In the genomic region with DNA sequence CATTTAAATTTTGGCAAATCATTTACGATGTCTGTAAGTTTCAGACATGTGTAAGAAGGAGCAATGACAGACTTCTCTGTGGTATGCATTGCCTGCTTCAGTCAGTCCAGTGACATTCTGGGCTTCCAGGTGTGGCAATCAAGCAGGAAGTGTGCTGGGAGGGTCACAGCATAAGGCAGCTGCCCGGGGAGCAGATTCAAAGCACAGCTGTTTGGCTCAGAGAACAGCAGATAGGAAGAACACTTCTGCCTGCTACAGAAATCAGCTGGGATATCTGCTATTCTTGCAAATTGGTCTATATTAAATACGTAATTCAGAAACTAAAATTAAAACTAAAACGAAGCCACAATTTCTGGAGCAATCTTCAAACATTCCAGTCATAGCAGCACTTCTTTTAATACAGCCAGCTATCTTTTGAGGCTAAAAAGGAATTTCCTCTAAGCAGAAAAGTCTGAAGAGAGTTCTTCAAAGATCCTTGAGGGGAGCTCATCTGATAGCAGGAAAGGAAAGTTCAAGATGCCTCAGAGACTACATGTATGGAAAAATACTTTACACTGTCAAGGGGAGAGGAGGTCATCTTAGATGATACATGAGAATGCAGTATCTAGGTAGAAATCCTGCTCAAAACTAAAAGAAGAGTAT, we compare ENCODE assay signal across 1 cellular context.
TF ChIP-seq lines count a peak whose summit lies in the region.

No MANE protein-coding gene starts in this region.

TF ChIP-seq in GM23338, 12 proteins besides CTCF, POLR2A, EP300 and RAD21:
- TF ChIP-seq, protein P1, sequence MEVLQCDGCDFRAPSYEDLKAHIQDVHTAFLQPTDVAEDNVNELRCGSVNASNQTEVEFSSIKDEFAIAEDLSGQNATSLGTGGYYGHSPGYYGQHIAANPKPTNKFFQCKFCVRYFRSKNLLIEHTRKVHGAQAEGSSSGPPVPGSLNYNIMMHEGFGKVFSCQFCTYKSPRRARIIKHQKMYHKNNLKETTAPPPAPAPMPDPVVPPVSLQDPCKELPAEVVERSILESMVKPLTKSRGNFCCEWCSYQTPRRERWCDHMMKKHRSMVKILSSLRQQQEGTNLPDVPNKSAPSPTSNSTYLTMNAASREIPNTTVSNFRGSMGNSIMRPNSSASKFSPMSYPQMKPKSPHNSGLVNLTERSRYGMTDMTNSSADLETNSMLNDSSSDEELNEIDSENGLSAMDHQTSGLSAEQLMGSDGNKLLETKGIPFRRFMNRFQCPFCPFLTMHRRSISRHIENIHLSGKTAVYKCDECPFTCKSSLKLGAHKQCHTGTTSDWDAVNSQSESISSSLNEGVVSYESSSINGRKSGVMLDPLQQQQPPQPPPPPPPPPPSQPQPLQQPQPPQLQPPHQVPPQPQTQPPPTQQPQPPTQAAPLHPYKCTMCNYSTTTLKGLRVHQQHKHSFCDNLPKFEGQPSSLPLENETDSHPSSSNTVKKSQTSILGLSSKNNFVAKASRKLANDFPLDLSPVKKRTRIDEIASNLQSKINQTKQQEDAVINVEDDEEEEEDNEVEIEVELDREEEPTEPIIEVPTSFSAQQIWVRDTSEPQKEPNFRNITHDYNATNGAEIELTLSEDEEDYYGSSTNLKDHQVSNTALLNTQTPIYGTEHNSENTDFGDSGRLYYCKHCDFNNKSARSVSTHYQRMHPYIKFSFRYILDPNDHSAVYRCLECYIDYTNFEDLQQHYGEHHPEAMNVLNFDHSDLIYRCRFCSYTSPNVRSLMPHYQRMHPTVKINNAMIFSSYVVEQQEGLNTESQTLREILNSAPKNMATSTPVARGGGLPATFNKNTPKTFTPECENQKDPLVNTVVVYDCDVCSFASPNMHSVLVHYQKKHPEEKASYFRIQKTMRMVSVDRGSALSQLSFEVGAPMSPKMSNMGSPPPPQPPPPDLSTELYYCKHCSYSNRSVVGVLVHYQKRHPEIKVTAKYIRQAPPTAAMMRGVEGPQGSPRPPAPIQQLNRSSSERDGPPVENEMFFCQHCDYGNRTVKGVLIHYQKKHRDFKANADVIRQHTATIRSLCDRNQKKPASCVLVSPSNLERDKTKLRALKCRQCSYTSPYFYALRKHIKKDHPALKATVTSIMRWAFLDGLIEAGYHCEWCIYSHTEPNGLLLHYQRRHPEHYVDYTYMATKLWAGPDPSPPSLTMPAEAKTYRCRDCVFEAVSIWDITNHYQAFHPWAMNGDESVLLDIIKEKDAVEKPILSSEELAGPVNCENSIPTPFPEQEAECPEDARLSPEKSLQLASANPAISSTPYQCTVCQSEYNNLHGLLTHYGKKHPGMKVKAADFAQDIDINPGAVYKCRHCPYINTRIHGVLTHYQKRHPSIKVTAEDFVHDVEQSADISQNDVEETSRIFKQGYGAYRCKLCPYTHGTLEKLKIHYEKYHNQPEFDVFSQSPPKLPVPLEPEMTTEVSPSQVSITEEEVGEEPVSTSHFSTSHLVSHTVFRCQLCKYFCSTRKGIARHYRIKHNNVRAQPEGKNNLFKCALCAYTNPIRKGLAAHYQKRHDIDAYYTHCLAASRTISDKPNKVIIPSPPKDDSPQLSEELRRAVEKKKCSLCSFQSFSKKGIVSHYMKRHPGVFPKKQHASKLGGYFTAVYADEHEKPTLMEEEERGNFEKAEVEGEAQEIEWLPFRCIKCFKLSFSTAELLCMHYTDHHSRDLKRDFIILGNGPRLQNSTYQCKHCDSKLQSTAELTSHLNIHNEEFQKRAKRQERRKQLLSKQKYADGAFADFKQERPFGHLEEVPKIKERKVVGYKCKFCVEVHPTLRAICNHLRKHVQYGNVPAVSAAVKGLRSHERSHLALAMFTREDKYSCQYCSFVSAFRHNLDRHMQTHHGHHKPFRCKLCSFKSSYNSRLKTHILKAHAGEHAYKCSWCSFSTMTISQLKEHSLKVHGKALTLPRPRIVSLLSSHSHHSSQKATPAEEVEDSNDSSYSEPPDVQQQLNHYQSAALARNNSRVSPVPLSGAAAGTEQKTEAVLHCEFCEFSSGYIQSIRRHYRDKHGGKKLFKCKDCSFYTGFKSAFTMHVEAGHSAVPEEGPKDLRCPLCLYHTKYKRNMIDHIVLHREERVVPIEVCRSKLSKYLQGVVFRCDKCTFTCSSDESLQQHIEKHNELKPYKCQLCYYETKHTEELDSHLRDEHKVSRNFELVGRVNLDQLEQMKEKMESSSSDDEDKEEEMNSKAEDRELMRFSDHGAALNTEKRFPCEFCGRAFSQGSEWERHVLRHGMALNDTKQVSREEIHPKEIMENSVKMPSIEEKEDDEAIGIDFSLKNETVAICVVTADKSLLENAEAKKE (CRISPR knock-in tag; IDR thresholded peaks at IDR 0.05), result no peak
- TF ChIP-seq, protein P2, sequence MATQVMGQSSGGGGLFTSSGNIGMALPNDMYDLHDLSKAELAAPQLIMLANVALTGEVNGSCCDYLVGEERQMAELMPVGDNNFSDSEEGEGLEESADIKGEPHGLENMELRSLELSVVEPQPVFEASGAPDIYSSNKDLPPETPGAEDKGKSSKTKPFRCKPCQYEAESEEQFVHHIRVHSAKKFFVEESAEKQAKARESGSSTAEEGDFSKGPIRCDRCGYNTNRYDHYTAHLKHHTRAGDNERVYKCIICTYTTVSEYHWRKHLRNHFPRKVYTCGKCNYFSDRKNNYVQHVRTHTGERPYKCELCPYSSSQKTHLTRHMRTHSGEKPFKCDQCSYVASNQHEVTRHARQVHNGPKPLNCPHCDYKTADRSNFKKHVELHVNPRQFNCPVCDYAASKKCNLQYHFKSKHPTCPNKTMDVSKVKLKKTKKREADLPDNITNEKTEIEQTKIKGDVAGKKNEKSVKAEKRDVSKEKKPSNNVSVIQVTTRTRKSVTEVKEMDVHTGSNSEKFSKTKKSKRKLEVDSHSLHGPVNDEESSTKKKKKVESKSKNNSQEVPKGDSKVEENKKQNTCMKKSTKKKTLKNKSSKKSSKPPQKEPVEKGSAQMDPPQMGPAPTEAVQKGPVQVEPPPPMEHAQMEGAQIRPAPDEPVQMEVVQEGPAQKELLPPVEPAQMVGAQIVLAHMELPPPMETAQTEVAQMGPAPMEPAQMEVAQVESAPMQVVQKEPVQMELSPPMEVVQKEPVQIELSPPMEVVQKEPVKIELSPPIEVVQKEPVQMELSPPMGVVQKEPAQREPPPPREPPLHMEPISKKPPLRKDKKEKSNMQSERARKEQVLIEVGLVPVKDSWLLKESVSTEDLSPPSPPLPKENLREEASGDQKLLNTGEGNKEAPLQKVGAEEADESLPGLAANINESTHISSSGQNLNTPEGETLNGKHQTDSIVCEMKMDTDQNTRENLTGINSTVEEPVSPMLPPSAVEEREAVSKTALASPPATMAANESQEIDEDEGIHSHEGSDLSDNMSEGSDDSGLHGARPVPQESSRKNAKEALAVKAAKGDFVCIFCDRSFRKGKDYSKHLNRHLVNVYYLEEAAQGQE (IDR thresholded peaks at IDR 0.05; ENCODE audit: unreplicated experiment), result no peak
- TF ChIP-seq EZH2 (IDR thresholded peaks at IDR 0.05; ENCODE audit: low read depth, unreplicated experiment), result no peak
- no peak for TF ChIP-seq ZNF114 (CRISPR knock-in tag; IDR thresholded peaks at IDR 0.05)
- TF ChIP-seq EZH2phosphoT487 (IDR thresholded peaks at IDR 0.05; ENCODE audit: unreplicated experiment), result no peak
- no peak for TF ChIP-seq STAT1 (IDR thresholded peaks at IDR 0.05; ENCODE audit: unreplicated experiment)
- TF ChIP-seq CREB1 (CRISPR knock-in tag; IDR thresholded peaks at IDR 0.05; ENCODE audit: low read depth), result no peak
- no peak for TF ChIP-seq NANOG (IDR thresholded peaks at IDR 0.05; ENCODE audit: borderline replicate concordance)
- no peak for TF ChIP-seq JUNB (IDR thresholded peaks at IDR 0.05; ENCODE audit: unreplicated experiment)
- TF ChIP-seq ZNF331 (CRISPR knock-in tag; IDR thresholded peaks at IDR 0.05; ENCODE audit: low read depth), result no peak
- TF ChIP-seq, protein P3, sequence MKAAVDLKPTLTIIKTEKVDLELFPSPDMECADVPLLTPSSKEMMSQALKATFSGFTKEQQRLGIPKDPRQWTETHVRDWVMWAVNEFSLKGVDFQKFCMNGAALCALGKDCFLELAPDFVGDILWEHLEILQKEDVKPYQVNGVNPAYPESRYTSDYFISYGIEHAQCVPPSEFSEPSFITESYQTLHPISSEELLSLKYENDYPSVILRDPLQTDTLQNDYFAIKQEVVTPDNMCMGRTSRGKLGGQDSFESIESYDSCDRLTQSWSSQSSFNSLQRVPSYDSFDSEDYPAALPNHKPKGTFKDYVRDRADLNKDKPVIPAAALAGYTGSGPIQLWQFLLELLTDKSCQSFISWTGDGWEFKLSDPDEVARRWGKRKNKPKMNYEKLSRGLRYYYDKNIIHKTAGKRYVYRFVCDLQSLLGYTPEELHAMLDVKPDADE (IDR thresholded peaks at IDR 0.05), result no peak
- TF ChIP-seq POLR2AphosphoS5 (IDR thresholded peaks at IDR 0.05; ENCODE audit: low read depth), result no peak
